In genomic region chr16:2046125-2046888, GRCh38 we compare ENCODE assay signal across 8 cellular contexts. TPM values are rescaled to one million over a fixed set of nuclear protein-coding genes. Genes with fewer than 3 reads are reported as not detected.
DNase-seq lines count a peak whose midpoint lies in the region; ATAC-seq and TF ChIP-seq lines count a peak whose summit lies in the region.

No MANE protein-coding gene starts in this region.

- H3K4me3 ChIP-seq in left lung (peak overlapping the region in 1 of 2 donors; percentile 94), tibial artery (peak overlapping the region; percentile 85 to 91), lower leg skin (ENCODE audit: low read depth, poor library complexity, severe bottlenecking) (no peak overlapping the region), ascending aorta (peak overlapping the region in 1 of 2 donors; percentile 98)

- H3K36me3 ChIP-seq in left lung (peaks cover 0 to 13% of the 10 kb centered on the region in 2 donors), tibial artery (peaks cover 10 to 29% (median 14%) of the 10 kb centered on the region in 3 donors), ascending aorta (peaks cover 4 to 6% of the 10 kb centered on the region in 2 donors)

- H3K9me3 Mint-ChIP-seq in activated naive CD4-positive, alpha-beta T cell treated with anti-CD3 and anti-CD28 coated beads for 36 hours: no peaks in the 10 kb centered on the region

- no peak for DNase-seq in activated naive CD4-positive, alpha-beta T cell treated with anti-CD3 and anti-CD28 coated beads for 36 hours
- DNase-seq in activated naive CD4-positive, alpha-beta T cell treated with Interleukin-2 at 50 U/mL for 16 hours: no peak
- no peak for DNase-seq in left lung
- no peak for DNase-seq in tibial artery
- no peak for DNase-seq in HK-2 (ENCODE audit: unreplicated experiment)
- no peak for DNase-seq in lower leg skin (ENCODE audit: low spot score in 2 of 2)
- DNase-seq in ascending aorta (ENCODE audit: low spot score in 2 of 2): no peak

- no peak for ATAC-seq in left lung

- H3K4me1 Mint-ChIP-seq in activated naive CD4-positive, alpha-beta T cell treated with anti-CD3 and anti-CD28 coated beads for 36 hours (ENCODE audit: low read depth): peaks cover 16% of the 10 kb centered on the region

- H3K36me3 Mint-ChIP-seq in activated naive CD4-positive, alpha-beta T cell treated with anti-CD3 and anti-CD28 coated beads for 36 hours (ENCODE audit: low read depth): peaks cover 2% of the 10 kb centered on the region

- H3K4me3 Mint-ChIP-seq in activated naive CD4-positive, alpha-beta T cell treated with anti-CD3 and anti-CD28 coated beads for 36 hours: peak overlapping the region; percentile 93

- TF ChIP-seq CTCF in VCaP (conservative IDR thresholded peaks at IDR 0.05) (no peak), left lung (IDR thresholded peaks at IDR 0.05) (no peak), tibial artery (IDR thresholded peaks at IDR 0.05) (no peak), lower leg skin (IDR thresholded peaks at IDR 0.05) (no peak), ascending aorta (IDR thresholded peaks at IDR 0.05) (no peak)

- H3K27ac Mint-ChIP-seq in activated naive CD4-positive, alpha-beta T cell treated with anti-CD3 and anti-CD28 coated beads for 36 hours: no peak overlapping the region

- intact Hi-C loops in activated naive CD4-positive, alpha-beta T cell treated with anti-CD3 and anti-CD28 coated beads for 36 hours (cut with micrococcal nuclease): loop anchor here (2.0 to 5.0 kb wide), 2 partner anchors 18 to 976 kb away; partner anchors contain the start of genes HCFC1R1, THOC6 and TNFRSF12A
- intact Hi-C loops in left lung (cut with DNase I) (no loop called here), tibial artery (cut with DNase I; ENCODE audit: low total_unique reads) (no loop called here), lower leg skin (cut with DNase I; ENCODE audit: low total_unique reads) (no loop called here), ascending aorta (cut with DNase I) (no loop called here)

- peak overlapping the region; percentile 81 for H3K27ac ChIP-seq in VCaP
- peak overlapping the region; percentile 74 to 77 for H3K27ac ChIP-seq in left lung
- peak overlapping the region; percentile 69 to 80 for H3K27ac ChIP-seq in tibial artery
- H3K27ac ChIP-seq in ascending aorta: no peak overlapping the region

- H3K9me3 ChIP-seq in left lung (no peaks in the 10 kb centered on the region), tibial artery (no peaks in the 10 kb centered on the region), ascending aorta (no peaks in the 10 kb centered on the region)

- H3K4me1 ChIP-seq in left lung (peaks cover 32 to 69% of the 10 kb centered on the region in 2 donors), tibial artery (peaks cover 5 to 52% (median 39%) of the 10 kb centered on the region in 4 donors), ascending aorta (peaks cover 4 to 20% of the 10 kb centered on the region in 2 donors)

- no peak for TF ChIP-seq POLR2A in lower leg skin (IDR thresholded peaks at IDR 0.05)

- CTCF ChIA-PET in activated naive CD4-positive, alpha-beta T cell treated with anti-CD3 and anti-CD28 coated beads for 36 hours (lab: Charles Lee): interaction anchor here (1.6 kb wide), 1 partner anchor 98 kb away, joined by 5 read pairs; no protein-coding TSS in a partner anchor

- no peaks in the 10 kb centered on the region for H3K27me3 Mint-ChIP-seq in activated naive CD4-positive, alpha-beta T cell treated with anti-CD3 and anti-CD28 coated beads for 36 hours (ENCODE audit: low read depth)

- H3K27me3 ChIP-seq in left lung: no peaks in the 10 kb centered on the region
- H3K27me3 ChIP-seq in tibial artery: no peaks in the 10 kb centered on the region
- no peaks in the 10 kb centered on the region for H3K27me3 ChIP-seq in ascending aorta

- 90 to 92% methylated on average over 18 of the region's 18 CpGs for WGBS in lower leg skin, 2 donors

RNA-seq across cellular contexts. Expression of gene NTHL1, which starts 1.3 kb away (rescaled TPM):
- total RNA-seq in activated naive CD4-positive, alpha-beta T cell treated with anti-CD3 and anti-CD28 coated beads for 36 hours: 10 to 100 TPM; 20.1 to 24.1 TPM
- total RNA-seq in left lung (10 to 100 TPM; 19.4 to 29.8 TPM), lower leg skin (10 to 100 TPM in 3 of 4 donors, 1 to 10 TPM in 1; 5.8 to 29.9 (median 21.5) TPM), ascending aorta (59.5 TPM)

RNA-seq across cellular contexts. Expression of gene TSC2, which starts 1.5 kb away (rescaled TPM):
- total RNA-seq in activated naive CD4-positive, alpha-beta T cell treated with anti-CD3 and anti-CD28 coated beads for 36 hours: 10 to 100 TPM; 72.3 to 72.7 TPM
- total RNA-seq in left lung (100 to 1,000 TPM; 116 to 126 TPM), lower leg skin (100 to 1,000 TPM in 1 of 4 donors, 10 to 100 TPM in 3; 56.7 to 130 (median 65.1) TPM), ascending aorta (258 TPM)

RNA-seq across cellular contexts. Expression of gene NHERF2, which starts 19.6 kb away (rescaled TPM):
- 1 to 10 TPM; 1.5 to 2.1 TPM for total RNA-seq in activated naive CD4-positive, alpha-beta T cell treated with anti-CD3 and anti-CD28 coated beads for 36 hours
- total RNA-seq in left lung: 100 to 1,000 TPM; 186 to 349 TPM
- 10 to 100 TPM; 11.9 to 30.6 (median 27.3) TPM for total RNA-seq in lower leg skin
- total RNA-seq in ascending aorta: 123 TPM

RNA-seq across cellular contexts. Expression of gene NPW, which starts 26.7 kb away (rescaled TPM):
- 1 to 10 TPM; 1.3 to 1.9 TPM for total RNA-seq in activated naive CD4-positive, alpha-beta T cell treated with anti-CD3 and anti-CD28 coated beads for 36 hours
- total RNA-seq in left lung (1 to 10 TPM in 1 of 2 donors, under 1 TPM in 1; 0.94 to 3.1 TPM), lower leg skin (1 to 10 TPM in 2 of 4 donors, under 1 TPM in 1, not detected in 1; 0.38 to 3.9 (median 1.6) TPM), ascending aorta (not detected)

RNA-seq across cellular contexts. Expression of gene ZNF598, which starts 36.7 kb away (rescaled TPM):
- 10 to 100 TPM; 88.8 to 93.5 TPM for total RNA-seq in activated naive CD4-positive, alpha-beta T cell treated with anti-CD3 and anti-CD28 coated beads for 36 hours
- 10 to 100 TPM; 31.5 to 45.9 TPM for total RNA-seq in left lung
- total RNA-seq in lower leg skin: 100 to 1,000 TPM in 2 of 4 donors, 10 to 100 TPM in 2; 56.1 to 117 (median 86.5) TPM
- 31.1 TPM for total RNA-seq in ascending aorta

Comparison
In these comparisons a context has a peak if more than half of its experiments do, and no peak if none do; other contexts are left out.
1. H3K27ac ChIP-seq: peak in VCaP (single experiment), left lung (2 of 2) and tibial artery (2 of 2); none in ascending aorta (0 of 2).
2. RNA of gene NHERF2, which starts 19.6 kb away (total RNA-seq): 186 to 349 TPM in left lung, 123 TPM in ascending aorta (single experiment) and 11.9 to 30.6 TPM in lower leg skin; 1.5 to 2.1 TPM in activated naive CD4-positive, alpha-beta T cell treated with anti-CD3 and anti-CD28 coated beads for 36 hours; every median in the first group is over 4 times any median in the second.